In the genomic region with DNA sequence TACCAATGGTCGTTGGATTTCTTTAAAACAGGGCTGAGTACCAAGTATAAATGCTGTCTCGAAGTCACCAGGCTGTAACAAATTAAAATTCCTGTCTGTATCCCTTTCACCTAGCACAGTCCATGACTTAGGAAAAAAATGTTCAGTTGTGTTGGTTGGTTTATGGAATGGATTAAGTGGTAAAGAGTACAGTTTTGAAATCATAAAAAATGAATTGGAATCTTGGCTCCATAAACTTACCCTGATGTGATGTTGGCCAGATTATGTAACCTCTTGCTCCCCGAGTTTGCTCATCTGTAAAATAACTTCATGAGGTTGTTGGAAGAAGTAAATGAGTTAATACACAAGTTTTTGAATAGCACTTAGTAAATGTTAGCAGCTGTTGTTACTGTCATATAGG, we compare ENCODE assay signal across 23 cellular contexts.
DNase-seq lines count a peak whose midpoint lies in the region; ATAC-seq and TF ChIP-seq lines count a peak whose summit lies in the region.
"Had no signal": no experiment of that assay in that cellular context is flagged by ENCODE, and none has a peak within 500 bp of the region (broad histone marks: within the 10 kb centered on the region; RNA-seq: fewer than 3 reads in every experiment).

No MANE protein-coding gene starts in this region.

- H3F3A ChIP-seq in SK-N-SH (replicated peaks; ENCODE audit: insufficient read depth) = no peaks in the 10 kb centered on the region

- H3K27me3 Mint-ChIP-seq in nephron (ENCODE audit: low read depth) = no peaks in the 10 kb centered on the region

- no peak overlapping the region for H3K9ac ChIP-seq in SK-N-SH
- H3K9ac ChIP-seq: BLaER1 treated with 17β-estradiol and CSF1 and Interleukin-3, amounts not matched to agents 10 nM and 100 nM; GM23248; KMS-11 had no signal

- no peaks in the 10 kb centered on the region for H4K20me1 ChIP-seq in SK-N-SH (ENCODE audit: insufficient read depth)
- H4K20me1 ChIP-seq: BLaER1 treated with 17β-estradiol and CSF1 and Interleukin-3, amounts not matched to agents 10 nM and 100 nM had no signal

- TF ChIP-seq POLR2A in esophagus muscularis mucosa (IDR thresholded peaks at IDR 0.05; ENCODE audit: low read depth) (no peak), body of pancreas (IDR thresholded peaks at IDR 0.05) (no peak)

- intact Hi-C loops in esophagus muscularis mucosa (cut with DNase I) = no loop called here
- intact Hi-C loops in body of pancreas (cut with DNase I) = no loop called here
- intact Hi-C loops in right cardiac atrium (cut with DNase I) = no loop called here

- WGBS in SK-N-SH (ENCODE audit: low lambda C conversion rate) = 87% methylated on average over 3 of the region's 3 CpGs
- 53% methylated on average over 3 of the region's 3 CpGs for WGBS in esophagus muscularis mucosa
- whole genome bisulfite sequencing in body of pancreas, 2 donors = 79 to 93% methylated on average over 3 of the region's 3 CpGs
- 71% methylated on average over 3 of the region's 3 CpGs for WGBS in right cardiac atrium

- H3K9me3 ChIP-seq in SK-N-SH (no peaks in the 10 kb centered on the region), esophagus muscularis mucosa (no peaks in the 10 kb centered on the region), body of pancreas (no peaks in the 10 kb centered on the region), right cardiac atrium (ENCODE audit: control insufficient read depth, low read length) (no peaks in the 10 kb centered on the region)
- H3K9me3 ChIP-seq: BLaER1 treated with 17β-estradiol and CSF1 and Interleukin-3, amounts not matched to agents 10 nM and 100 nM had no signal

- peak overlapping the region; percentile 75 to 83 (median 83) for H3K27ac Mint-ChIP-seq in nephron
- H3K27ac Mint-ChIP-seq: CD8-positive, alpha-beta T cell had no signal

- no peak for DNase-seq in SK-N-SH
- peak; percentile 7 for DNase-seq in esophagus muscularis mucosa (ENCODE audit: extremely low spot score)
- DNase-seq in NCI-H82 treated with DMSO at 0.1 percent for 48 hours (lab: John Stamatoyannopoulos, UW; ENCODE audit: unreplicated experiment) = no peak
- no peak for DNase-seq in body of pancreas
- no peak for DNase-seq in right cardiac atrium
- DNase-seq: Calu3; CD8-positive, alpha-beta T cell; DMS53; GM23248; HCEC 1CT; MV-4-11; NCI-H1694 treated with DMSO at 0.1 percent for 48 hours; NCI-H510A treated with DMSO at 0.1 percent for 48 hours; NCI-H774; PC-9; SIG-M5 had no signal

- ATAC-seq in SK-N-SH treated with all-trans-retinoic acid at 6 μM for 48 hours = peak; percentile 38; the same call in 2 of the 3 replicates
- ATAC-seq in GM19324 (IDR thresholded peaks at IDR 0.05; ENCODE audit: low FRiP score, unreplicated experiment) = no peak
- no peak for ATAC-seq in body of pancreas
- ATAC-seq in right cardiac atrium = no peak
- ATAC-seq: CD8-positive, alpha-beta T cell had no signal

- H3K9me2 ChIP-seq in SK-N-SH = no peaks in the 10 kb centered on the region

- H2AFZ ChIP-seq in SK-N-SH (ENCODE audit: low read depth) = no peak overlapping the region
- H2AFZ ChIP-seq: GM23248, PC-9 had no signal

- H3K4me3 Mint-ChIP-seq in nephron = no peak overlapping the region
- H3K4me3 Mint-ChIP-seq: CD8-positive, alpha-beta T cell had no signal

- H3K4me1 ChIP-seq in SK-N-SH (ENCODE audit: control insufficient read depth in 1 of 2, insufficient read depth in 2 of 2, low read depth in 1 of 2, low read length in 1 of 2) (peaks cover 0 to 24% of the 10 kb centered on the region in 2 experiments; a peak in 2 of 4 replicates), esophagus muscularis mucosa (no peaks in the 10 kb centered on the region), body of pancreas (no peaks in the 10 kb centered on the region), right cardiac atrium (ENCODE audit: control insufficient read depth, insufficient read depth, low read length) (no peaks in the 10 kb centered on the region)
- H3K4me1 ChIP-seq: BLaER1 treated with 17β-estradiol and CSF1 and Interleukin-3, amounts not matched to agents 10 nM and 100 nM had no signal

- H3K36me3 ChIP-seq in SK-N-SH (replicated peaks in 1 of 2; ENCODE audit: control insufficient read depth in 1 of 2, insufficient read depth in 2 of 2, low read length in 1 of 2) (peaks cover 0 to 52% of the 10 kb centered on the region in 2 experiments), esophagus muscularis mucosa (no peaks in the 10 kb centered on the region), body of pancreas (replicated peaks in 1 of 2; ENCODE audit: insufficient read depth in 1 of 2, low read depth in 2 of 2) (no peaks in the 10 kb centered on the region)

- H3K4me1 Mint-ChIP-seq in nephron = peaks cover 8% of the 10 kb centered on the region

- H3K36me3 Mint-ChIP-seq in nephron (ENCODE audit: low read depth) = no peaks in the 10 kb centered on the region

- POLR2A ChIA-PET in SK-N-SH (lab: Yijun Ruan, JAX) = interaction anchor here (1.7 kb wide), 1 partner anchor 10 kb away, joined by 4 read pairs; no protein-coding TSS in a partner anchor

- H3K9me3 Mint-ChIP-seq in nephron = no peaks in the 10 kb centered on the region
- H3K9me3 Mint-ChIP-seq: CD8-positive, alpha-beta T cell had no signal

- TF ChIP-seq EP300 in SK-N-SH (IDR thresholded peaks at IDR 0.05; ENCODE audit: borderline replicate concordance in 1 of 2, low read depth in 1 of 2, low read length in 1 of 2) (no peak), esophagus muscularis mucosa (IDR thresholded peaks at IDR 0.05) (no peak)

- TF ChIP-seq CTCF in SK-N-SH (IDR thresholded peaks at IDR 0.05) (no peak), esophagus muscularis mucosa (IDR thresholded peaks at IDR 0.05) (no peak), nephron (IDR thresholded peaks at IDR 0.05; ENCODE audit: unreplicated experiment in 3 of 3) (no peak), body of pancreas (IDR thresholded peaks at IDR 0.05) (no peak)

- H3K27ac ChIP-seq in SK-N-SH (ENCODE audit: low read depth in 2 of 2, low read length in 1 of 2) (peak overlapping the region in 1 of 2 experiments; percentile 100; a peak in 2 of 4 replicates), esophagus muscularis mucosa (replicated peaks in 1 of 4) (no peak overlapping the region), body of pancreas (no peak overlapping the region), right cardiac atrium (ENCODE audit: low read length) (no peak overlapping the region)
- H3K27ac ChIP-seq: 22Rv1; BLaER1 treated with 17β-estradiol and CSF1 and Interleukin-3, amounts not matched to agents 10 nM and 100 nM; GM23248; KMS-11; PC-9; RWPE1 had no signal

- H3K4me2 ChIP-seq in SK-N-SH = no peak overlapping the region
- H3K4me2 ChIP-seq: BLaER1 treated with 17β-estradiol and CSF1 and Interleukin-3, amounts not matched to agents 10 nM and 100 nM; KMS-11; PC-9 had no signal

- TF ChIP-seq RAD21 in SK-N-SH (IDR thresholded peaks at IDR 0.05; ENCODE audit: low read length) = no peak

- no peaks in the 10 kb centered on the region for H3K79me2 ChIP-seq in SK-N-SH (ENCODE audit: insufficient read depth)

- CTCF ChIA-PET in SK-N-SH (lab: Yijun Ruan, JAX) = interaction anchor here (1.0 to 1.5 kb wide), 3 partner anchors 12 to 91 kb away, joined by 3 to 4 read pairs (median 3); no protein-coding TSS in a partner anchor

- no peak overlapping the region for H3K4me3 ChIP-seq in SK-N-SH (ENCODE audit: low read depth in 2 of 2, low read length in 1 of 2)
- H3K4me3 ChIP-seq in esophagus muscularis mucosa = no peak overlapping the region
- no peak overlapping the region for H3K4me3 ChIP-seq in body of pancreas
- H3K4me3 ChIP-seq in right cardiac atrium (ENCODE audit: low read length) = no peak overlapping the region
- H3K4me3 ChIP-seq: BLaER1 treated with 17β-estradiol and CSF1 and Interleukin-3, amounts not matched to agents 10 nM and 100 nM; GM23248; PC-9 had no signal

- no peaks in the 10 kb centered on the region for H3K27me3 ChIP-seq in SK-N-SH (ENCODE audit: insufficient read depth)
- no peaks in the 10 kb centered on the region for H3K27me3 ChIP-seq in esophagus muscularis mucosa
- H3K27me3 ChIP-seq in body of pancreas = no peaks in the 10 kb centered on the region
- H3K27me3 ChIP-seq in right cardiac atrium (ENCODE audit: control insufficient read depth, insufficient read depth) = no peaks in the 10 kb centered on the region
- H3K27me3 ChIP-seq: BLaER1 treated with 17β-estradiol and CSF1 and Interleukin-3, amounts not matched to agents 10 nM and 100 nM had no signal

TF ChIP-seq in SK-N-SH treated with all-trans-retinoic acid at 6 μM for 48 hours, 23 proteins besides CTCF, POLR2A, EP300 and RAD21 (continues in another document):
- TF ChIP-seq ARNTL (CRISPR knock-in tag; IDR thresholded peaks at IDR 0.05; ENCODE audit: borderline replicate concordance, low read depth) = no peak

TF ChIP-seq in SK-N-SH, 30 proteins besides CTCF, POLR2A, EP300 and RAD21 (continues in another document):
- TF ChIP-seq, protein P1, sequence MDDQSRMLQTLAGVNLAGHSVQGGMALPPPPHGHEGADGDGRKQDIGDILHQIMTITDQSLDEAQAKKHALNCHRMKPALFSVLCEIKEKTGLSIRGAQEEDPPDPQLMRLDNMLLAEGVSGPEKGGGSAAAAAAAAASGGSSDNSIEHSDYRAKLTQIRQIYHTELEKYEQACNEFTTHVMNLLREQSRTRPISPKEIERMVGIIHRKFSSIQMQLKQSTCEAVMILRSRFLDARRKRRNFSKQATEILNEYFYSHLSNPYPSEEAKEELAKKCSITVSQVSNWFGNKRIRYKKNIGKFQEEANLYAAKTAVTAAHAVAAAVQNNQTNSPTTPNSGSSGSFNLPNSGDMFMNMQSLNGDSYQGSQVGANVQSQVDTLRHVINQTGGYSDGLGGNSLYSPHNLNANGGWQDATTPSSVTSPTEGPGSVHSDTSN (IDR thresholded peaks at IDR 0.05) = no peak
- TF ChIP-seq RFX5 (IDR thresholded peaks at IDR 0.05; ENCODE audit: low read length) (no peak), TEAD4 (IDR thresholded peaks at IDR 0.05; ENCODE audit: borderline replicate concordance, insufficient read depth) (no peak), MEF2A (IDR thresholded peaks at IDR 0.05; ENCODE audit: borderline replicate concordance, low read depth) (no peak), RCOR1 (IDR thresholded peaks at IDR 0.05; ENCODE audit: low read length) (no peak), TAF1 (IDR thresholded peaks at IDR 0.05; ENCODE audit: borderline replicate concordance, low read depth, low read length) (no peak), ELF1 (IDR thresholded peaks at IDR 0.05) (no peak), POLR2AphosphoS5 (IDR thresholded peaks at IDR 0.05; ENCODE audit: low read depth, low read length) (no peak), FOXJ3 (CRISPR knock-in tag; IDR thresholded peaks at IDR 0.05) (no peak)
- TF ChIP-seq, protein P2, sequence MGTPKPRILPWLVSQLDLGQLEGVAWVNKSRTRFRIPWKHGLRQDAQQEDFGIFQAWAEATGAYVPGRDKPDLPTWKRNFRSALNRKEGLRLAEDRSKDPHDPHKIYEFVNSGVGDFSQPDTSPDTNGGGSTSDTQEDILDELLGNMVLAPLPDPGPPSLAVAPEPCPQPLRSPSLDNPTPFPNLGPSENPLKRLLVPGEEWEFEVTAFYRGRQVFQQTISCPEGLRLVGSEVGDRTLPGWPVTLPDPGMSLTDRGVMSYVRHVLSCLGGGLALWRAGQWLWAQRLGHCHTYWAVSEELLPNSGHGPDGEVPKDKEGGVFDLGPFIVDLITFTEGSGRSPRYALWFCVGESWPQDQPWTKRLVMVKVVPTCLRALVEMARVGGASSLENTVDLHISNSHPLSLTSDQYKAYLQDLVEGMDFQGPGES (IDR thresholded peaks at IDR 0.05; ENCODE audit: low read depth, low read length) = no peak
